Comparison of ENCODE assay signal across 19 cellular contexts in genomic region chr5:139952464-139953070, GRCh38.
"Had no signal": no experiment of that assay in that cellular context is flagged by ENCODE, and none has a peak within 500 bp of the region (broad histone marks: within the 10 kb centered on the region; RNA-seq: fewer than 3 reads in every experiment).

No MANE protein-coding gene starts in this region.

- DNase-seq: activated CD4-positive, alpha-beta T cell treated with anti-CD3 and anti-CD28 coated beads, Interleukin-2, amount 50 U/mL, for 48 hours; activated CD8-positive, alpha-beta memory T cell treated with anti-CD3 and anti-CD28 coated beads, Interleukin-2, amount 50 U/mL, for 48 hours; activated naive CD4-positive, alpha-beta T cell; activated T-cell treated with anti-CD3 and anti-CD28 coated beads, Interleukin-2, amount 50 U/mL, for 4 hours; colonic mucosa; dorsolateral prefrontal cortex; effector memory CD8-positive, alpha-beta T cell; heart left ventricle; islet precursor cell; left cardiac atrium; mesenchymal stem cell; stimulated activated CD4-positive, alpha-beta T cell treated with anti-CD3 and anti-CD28 coated beads, Interleukin-12 subunit alpha, Interleukin-12 subunit beta, amount 100 ng/mL, for 4 hours; T1000; thyroid gland had no signal

- H3K4me1 ChIP-seq: colonic mucosa, prostate gland had no signal

- H3K9me3 ChIP-seq: adrenal gland, colonic mucosa, esophagus muscularis mucosa, heart left ventricle, prostate gland, right atrium auricular region, thyroid gland had no signal

- H3K27me3 ChIP-seq: adrenal gland, colonic mucosa, dorsolateral prefrontal cortex, esophagus muscularis mucosa, heart left ventricle, right atrium auricular region, thyroid gland had no signal

- H3K36me3 ChIP-seq: adrenal gland, colonic mucosa, esophagus muscularis mucosa, heart left ventricle, prostate gland, right atrium auricular region, thyroid gland had no signal

- H3K27ac ChIP-seq: adrenal gland, colonic mucosa, dorsolateral prefrontal cortex, esophagus muscularis mucosa, heart left ventricle, prostate gland, right atrium auricular region, thyroid gland had no signal

- ATAC-seq: activated T-cell treated with anti-CD3 and anti-CD28 coated beads, Interleukin-2, amount 50 U/mL, for 4 hours; effector memory CD8-positive, alpha-beta T cell; heart left ventricle; WTC11 had no signal

- H3K4me3 ChIP-seq: adrenal gland, colonic mucosa, dorsolateral prefrontal cortex, esophagus muscularis mucosa, heart left ventricle, prostate gland, right atrium auricular region, thyroid gland had no signal
